ENCODE assay signal across 38 cellular contexts in genomic region chr9:96279927-96280326, GRCh38. TPM values are rescaled to one million over a fixed set of nuclear protein-coding genes. Genes with fewer than 3 reads are reported as not detected.
DNase-seq lines count a peak whose midpoint lies in the region; ATAC-seq and TF ChIP-seq lines count a peak whose summit lies in the region.
"Had no signal": no experiment of that assay in that cellular context is flagged by ENCODE, and none has a peak within 500 bp of the region (broad histone marks: within the 10 kb centered on the region; RNA-seq: fewer than 3 reads in every experiment).

No MANE protein-coding gene starts in this region.

- no peak for TF ChIP-seq POLR2A in body of pancreas (IDR thresholded peaks at IDR 0.05)

- H3K27me3 Mint-ChIP-seq in type B pancreatic cell, result no peaks in the 10 kb centered on the region
- H3K27me3 Mint-ChIP-seq in activated CD4-positive, alpha-beta T cell treated with anti-CD3 and anti-CD28 coated beads, Interleukin-2, amount 10 ng/mL, durations not matched to agents 7 days and 5 days, result peaks cover 8% of the 10 kb centered on the region

- DNase-seq in NCI-H510A treated with DMSO at 0.1 percent for 48 hours (lab: John Stamatoyannopoulos, UW) (peak; percentile 12), NCI-H510A (lab: John Stamatoyannopoulos, UW) (no peak), body of pancreas (peak in 3 of 4 donors; percentile 13 to 52 (median 24)), kidney tubule cell (ENCODE audit: low spot score) (peak; percentile 66), type B pancreatic cell (ENCODE audit: extremely low spot score, unreplicated experiment) (no peak), anterior cingulate cortex (lab: John Stamatoyannopoulos, UW) (no peak), NCI-H2196 (lab: John Stamatoyannopoulos, UW; ENCODE audit: unreplicated experiment) (no peak)
- no peak for DNase-seq in activated CD4-positive, alpha-beta T cell treated with anti-CD3 and anti-CD28 coated beads, Interleukin-2, amount 10 ng/mL, durations not matched to agents 7 days and 5 days
- DNase-seq: activated CD8-positive, alpha-beta T cell treated with anti-CD3 and anti-CD28 coated beads, Interleukin-2, amount 10 ng/mL, durations not matched to agents 7 days and 5 days; caudate nucleus; CD4-positive, CD25-positive, alpha-beta regulatory T cell; cortex of kidney; HCEC 1CT; heart right ventricle; Karpas-422; left colon; mesenchymal stem cell; NCI-H1417; NCI-H2029; NCI-H345; NCI-H748 treated with DMSO at 0.1 percent for 48 hours; Peyer's patch; posterior cingulate gyrus; right cardiac atrium; SJCRH30; spleen; stimulated activated CD8-positive, alpha-beta memory T cell treated with anti-CD3 and anti-CD28 coated beads, Interleukin-4, amount 100 ng/mL, for 48 hours; SW 1271; testis had no signal

- H3K9me3 Mint-ChIP-seq in type B pancreatic cell, result peaks cover 21% of the 10 kb centered on the region
- peaks cover 10% of the 10 kb centered on the region for H3K9me3 Mint-ChIP-seq in activated CD4-positive, alpha-beta T cell treated with anti-CD3 and anti-CD28 coated beads, Interleukin-2, amount 10 ng/mL, durations not matched to agents 7 days and 5 days

- peak; percentile 60 for ATAC-seq in body of pancreas
- ATAC-seq: A549; activated CD8-positive, alpha-beta T cell treated with anti-CD3 and anti-CD28 coated beads, Interleukin-2, amount 10 ng/mL, durations not matched to agents 7 days and 5 days; heart right ventricle; HepG2; left colon; right cardiac atrium had no signal

- peaks cover 11% of the 10 kb centered on the region for H3K4me1 Mint-ChIP-seq in type B pancreatic cell (ENCODE audit: unreplicated experiment)
- no peaks in the 10 kb centered on the region for H3K4me1 Mint-ChIP-seq in activated CD4-positive, alpha-beta T cell treated with anti-CD3 and anti-CD28 coated beads, Interleukin-2, amount 10 ng/mL, durations not matched to agents 7 days and 5 days
- H3K4me1 Mint-ChIP-seq: activated naive CD4-positive, alpha-beta T cell treated with anti-CD3 and anti-CD28 coated beads, Interleukin-2, amount 50 U/mL, for 24 hours; CD4-positive, CD25-positive, alpha-beta regulatory T cell had no signal

- no peak overlapping the region for H3K27ac ChIP-seq in body of pancreas
- H3K27ac ChIP-seq: A549, ascending aorta, esophagus muscularis mucosa, heart right ventricle, Peyer's patch, SJCRH30, spleen, testis had no signal

- 64 to 65% methylated on average over 8 of the region's 8 CpGs for WGBS in body of pancreas, 2 donors

- H3K36me3 Mint-ChIP-seq in type B pancreatic cell, result no peaks in the 10 kb centered on the region
- no peaks in the 10 kb centered on the region for H3K36me3 Mint-ChIP-seq in activated CD4-positive, alpha-beta T cell treated with anti-CD3 and anti-CD28 coated beads, Interleukin-2, amount 10 ng/mL, durations not matched to agents 7 days and 5 days (ENCODE audit: low read depth)
- H3K36me3 Mint-ChIP-seq: CD4-positive, CD25-positive, alpha-beta regulatory T cell had no signal

- H3K4me3 ChIP-seq in body of pancreas, result no peak overlapping the region
- H3K4me3 ChIP-seq: A549, ascending aorta, esophagus muscularis mucosa, heart right ventricle, Peyer's patch, SJCRH30, spleen, testis had no signal

- no peak for TF ChIP-seq CTCF in body of pancreas (IDR thresholded peaks at IDR 0.05)
- no peak for TF ChIP-seq CTCF in type B pancreatic cell (conservative IDR thresholded peaks at IDR 0.05)

- peak overlapping the region; percentile 64 for H3K4me3 Mint-ChIP-seq in type B pancreatic cell
- no peak overlapping the region for H3K4me3 Mint-ChIP-seq in activated CD4-positive, alpha-beta T cell treated with anti-CD3 and anti-CD28 coated beads, Interleukin-2, amount 10 ng/mL, durations not matched to agents 7 days and 5 days
- H3K4me3 Mint-ChIP-seq: activated CD8-positive, alpha-beta T cell treated with anti-CD3 and anti-CD28 coated beads, Interleukin-2, amount 10 ng/mL, durations not matched to agents 7 days and 5 days; activated naive CD4-positive, alpha-beta T cell treated with anti-CD3 and anti-CD28 coated beads, Interleukin-2, amount 50 U/mL, for 24 hours; CD4-positive, CD25-positive, alpha-beta regulatory T cell; stimulated activated naive CD8-positive, alpha-beta T cell treated with anti-CD3 and anti-CD28 coated beads, Interleukin-15, Interleukin-2, amounts not matched to agents 100 ng/mL and 50 ng/mL, for 24 hours had no signal

- no peaks in the 10 kb centered on the region for H3K4me1 ChIP-seq in body of pancreas
- H3K4me1 ChIP-seq: A549, ascending aorta, esophagus muscularis mucosa, heart right ventricle, Peyer's patch, SJCRH30, spleen, testis had no signal

- H3K9me3 ChIP-seq in body of pancreas, result peaks cover 0 to under 1% (median 0%) of the 10 kb centered on the region in 3 donors
- H3K9me3 ChIP-seq: testis had no signal

- H3K27ac Mint-ChIP-seq in type B pancreatic cell, result peak overlapping the region; percentile 91
- H3K27ac Mint-ChIP-seq in activated CD4-positive, alpha-beta T cell treated with anti-CD3 and anti-CD28 coated beads, Interleukin-2, amount 10 ng/mL, durations not matched to agents 7 days and 5 days, result no peak overlapping the region
- H3K27ac Mint-ChIP-seq: activated CD8-positive, alpha-beta T cell treated with anti-CD3 and anti-CD28 coated beads, Interleukin-2, amount 10 ng/mL, durations not matched to agents 7 days and 5 days; activated naive CD4-positive, alpha-beta T cell treated with anti-CD3 and anti-CD28 coated beads, Interleukin-2, amount 50 U/mL, for 24 hours; activated T-helper 2 cell treated with anti-CD3 and anti-CD28 coated beads, Interferon-gamma antibody, Interleukin-2, Interleukin-4, amounts not matched to agents 10 μg/mL and 5 μg/mL and 100 μg/mL, durations not matched to agents 14 hours and 24 hours and 36 hours; CD4-positive, CD25-positive, alpha-beta regulatory T cell; stimulated activated naive CD8-positive, alpha-beta T cell treated with anti-CD3 and anti-CD28 coated beads, Interleukin-15, Interleukin-2, amounts not matched to agents 100 ng/mL and 50 ng/mL, for 24 hours had no signal

- POLR2A ChIA-PET in activated CD4-positive, alpha-beta T cell treated with anti-CD3 and anti-CD28 coated beads, Interleukin-2, amount 10 ng/mL, durations not matched to agents 7 days and 5 days (lab: Charles Lee), result no interaction called here

- H3K27me3 ChIP-seq in body of pancreas, result no peaks in the 10 kb centered on the region
- H3K27me3 ChIP-seq: ascending aorta, esophagus muscularis mucosa, heart right ventricle, Peyer's patch, SJCRH30, spleen, testis had no signal

- CTCF ChIA-PET in activated CD4-positive, alpha-beta T cell treated with anti-CD3 and anti-CD28 coated beads, Interleukin-2, amount 10 ng/mL, durations not matched to agents 7 days and 5 days (lab: Charles Lee), result interaction anchor here (1.9 kb wide), 1 partner anchor 10 kb away, joined by 4 read pairs; no protein-coding TSS in a partner anchor

- intact Hi-C loops in body of pancreas (cut with DNase I), result no loop called here

- no peaks in the 10 kb centered on the region for H3K36me3 ChIP-seq in body of pancreas (replicated peaks in 1 of 2; ENCODE audit: insufficient read depth in 1 of 2, low read depth in 2 of 2)
- H3K36me3 ChIP-seq: ascending aorta, esophagus muscularis mucosa, heart right ventricle, Peyer's patch, SJCRH30, spleen had no signal

RNA-seq across cellular contexts. Expression of gene HSD17B3, which starts 22.0 kb away (rescaled TPM):
- total RNA-seq in body of pancreas, result under 1 TPM in 1 of 2 donors, not detected in 1; 0.52 TPM
- not detected in 2 replicates for total RNA-seq in type B pancreatic cell (ENCODE audit: low replicate concordance)
- under 1 TPM in 1 of 2 experiments, not detected in 1; 0.25 TPM for total RNA-seq in activated CD4-positive, alpha-beta T cell treated with anti-CD3 and anti-CD28 coated beads, Interleukin-2, amount 10 ng/mL, durations not matched to agents 7 days and 5 days
- total RNA-seq: activated CD8-positive, alpha-beta T cell treated with anti-CD3 and anti-CD28 coated beads, Interleukin-2, amount 10 ng/mL, durations not matched to agents 7 days and 5 days; activated T-helper 2 cell treated with anti-CD3 and anti-CD28 coated beads, Interferon-gamma antibody, Interleukin-2, Interleukin-4, amounts not matched to agents 10 μg/mL and 5 μg/mL and 100 μg/mL, durations not matched to agents 14 hours and 24 hours and 36 hours; ascending aorta; frontal cortex; HepG2; myocyte had no signal

Comparison
In these comparisons a context has a peak if more than half of its experiments do, and no peak if none do; other contexts are left out.
1. DNase-seq: peak in NCI-H510A treated with DMSO at 0.1 percent for 48 hours (single experiment), body of pancreas (3 of 4) and kidney tubule cell (single experiment); none in NCI-H510A (single experiment), type B pancreatic cell (single experiment), anterior cingulate cortex (0 of 58), activated CD4-positive, alpha-beta T cell treated with anti-CD3 and anti-CD28 coated beads, Interleukin-2, amount 10 ng/mL, durations not matched to agents 7 days and 5 days (single experiment) and NCI-H2196 (single experiment).